ENCODE assay signal across 1 cellular context in genomic region chr10:4965763-4966162, GRCh38. TPM values are rescaled to one million over a fixed set of nuclear protein-coding genes. Genes with fewer than 3 reads are reported as not detected.
"Had no signal": no experiment of that assay in that cellular context is flagged by ENCODE, and none has a peak within 500 bp of the region (broad histone marks: within the 10 kb centered on the region; RNA-seq: fewer than 3 reads in every experiment).

No MANE protein-coding gene starts in this region.

RNA-seq across cellular contexts. Expression of gene AKR1C1, which starts 2.5 kb away (rescaled TPM):
- total RNA-seq: OCI-LY7 had no signal

RNA-seq across cellular contexts. Expression of gene AKR1C2, which starts 37.9 kb away (rescaled TPM):
- total RNA-seq: OCI-LY7 had no signal
